Comparison of ENCODE assay signal across 8 cellular contexts in the genomic region with DNA sequence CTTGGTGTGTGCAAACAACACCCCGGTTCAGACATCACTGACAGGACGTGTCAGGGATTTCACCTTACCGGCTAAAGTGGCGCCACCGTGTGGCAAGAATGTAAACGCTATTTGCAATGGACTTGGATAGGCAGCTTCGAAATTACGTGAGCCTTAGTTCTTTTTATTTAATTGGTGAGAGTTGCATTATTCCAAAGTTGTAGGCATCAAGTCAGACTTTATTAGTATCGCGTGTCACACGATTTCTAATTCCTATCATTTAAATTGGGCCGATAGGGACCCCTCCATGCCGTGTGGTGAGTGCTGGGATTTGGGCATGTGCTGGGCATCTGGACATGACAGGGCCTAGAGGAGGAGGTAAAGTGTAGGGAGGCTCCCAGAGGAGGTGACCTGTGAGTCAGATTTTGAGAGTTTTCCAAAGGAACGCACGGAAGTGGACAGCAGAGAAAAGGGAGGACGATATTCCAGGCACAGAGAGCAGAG. TPM values are rescaled to one million over a fixed set of nuclear protein-coding genes. Genes with fewer than 3 reads are reported as not detected.
A peak's percentile ranks its signal among the peaks of the same experiment; 100 is the strongest.
DNase-seq lines count a peak whose midpoint lies in the region; ATAC-seq, FAIRE-seq and TF ChIP-seq lines count a peak whose summit lies in the region.

No MANE protein-coding gene starts in this region.

- CTCF ChIA-PET in Panc1 (lab: Charles Lee) = interaction anchor here (0.6 to 0.8 kb wide), 3 partner anchors 9 to 401 kb away, joined by 3 to 4 read pairs (median 3); no protein-coding TSS in a partner anchor

- peak overlapping the region; percentile 45; the same call in 1 of the 2 replicates for H3K27ac ChIP-seq in Panc1 (ENCODE audit: low read length)
- peak overlapping the region in 4 of 5 donors; percentile 70 to 82 (median 75) for H3K27ac ChIP-seq in stomach

- H3K36me3 ChIP-seq in Panc1 (ENCODE audit: control insufficient read depth, insufficient read depth, low read length) (no peaks in the 10 kb centered on the region), stomach (no peaks in the 10 kb centered on the region)

- H3K4me1 Mint-ChIP-seq in neural crest cell = no peaks in the 10 kb centered on the region

- no peak for TF ChIP-seq EP300 in stomach (IDR thresholded peaks at IDR 0.05)

- intact Hi-C loops in Panc1 (cut with micrococcal nuclease; ENCODE audit: unreplicated experiment) (loop anchor here (10.0 kb wide), 1 partner anchor 277 kb away; no protein-coding TSS in a partner anchor), stomach (cut with DNase I; ENCODE audit: low total_unique reads) (loop anchor here (10.0 kb wide), 1 partner anchor 267 kb away; no protein-coding TSS in a partner anchor)

- peaks cover 5% of the 10 kb centered on the region for H3K27me3 Mint-ChIP-seq in neural crest cell (ENCODE audit: low read depth)

- peak; percentile 92 for DNase-seq in DMS 273 (lab: John Stamatoyannopoulos, UW; ENCODE audit: unreplicated experiment)
- DNase-seq in HTR-8/SVneo (ENCODE audit: insufficient read length, low spot score) = peak; percentile 64
- no peak for DNase-seq in Panc1 (ENCODE audit: low read depth, low spot score)
- DNase-seq in activated T-cell treated with anti-CD3 and anti-CD28 coated beads, Interleukin-2, amount 50 U/mL, for 48 hours = peak; percentile 88 to 89
- DNase-seq in fibroblast of pulmonary artery (ENCODE audit: low read depth) = peak; percentile 89
- DNase-seq in neural crest cell (ENCODE audit: low read depth, low spot score) = peak; percentile 92
- DNase-seq in stomach = peak; percentile 90

- H3K4me3 Mint-ChIP-seq in neural crest cell = no peak overlapping the region

- FAIRE-seq in HTR-8/SVneo (lab: Jason Lieb, UNC) = peak; percentile 59

- H3K4me3 ChIP-seq in Panc1 (ENCODE audit: low read depth in 2 of 2, low read length in 2 of 2) (no peak overlapping the region), fibroblast of pulmonary artery (replicated peaks; ENCODE audit: low read depth, low read length) (no peak overlapping the region), stomach (no peak overlapping the region)

- BruUV-seq in Panc1 (replicated peaks; lab: Mats Ljungman, UMichigan) = no TSS peak

- H3K9me3 Mint-ChIP-seq in neural crest cell = no peaks in the 10 kb centered on the region

- H3K36me3 Mint-ChIP-seq in neural crest cell (ENCODE audit: low read depth) = no peaks in the 10 kb centered on the region

- H3K27me3 ChIP-seq in Panc1 (ENCODE audit: control insufficient read depth, insufficient read depth, low read length) = no peaks in the 10 kb centered on the region
- H3K27me3 ChIP-seq in stomach = no peaks in the 10 kb centered on the region

- H3K9me3 ChIP-seq in Panc1 (ENCODE audit: control insufficient read depth, insufficient read depth, low read depth, low read length) (no peaks in the 10 kb centered on the region), stomach (no peaks in the 10 kb centered on the region)

- 22 to 25% (median 24%) methylated on average over 16 of the region's 16 CpGs for WGBS in stomach, 5 donors

- H3K27ac Mint-ChIP-seq in neural crest cell (ENCODE audit: unreplicated experiment) = no peak overlapping the region

- TF ChIP-seq CTCF in Panc1 (IDR thresholded peaks at IDR 0.05) = peak; percentile 93
- peak; percentile 70 for TF ChIP-seq CTCF in fibroblast of pulmonary artery (IDR thresholded peaks at IDR 0.05; ENCODE audit: low read length, missing control alignments)
- peak; percentile 96 for TF ChIP-seq CTCF in neural crest cell (conservative IDR thresholded peaks at IDR 0.05)
- TF ChIP-seq CTCF in stomach (IDR thresholded peaks at IDR 0.05) = peak in 5 of 7 experiments; percentile 74 to 90 (median 83)

- no peak for TF ChIP-seq POLR2A in stomach (IDR thresholded peaks at IDR 0.05)

- in situ Hi-C loops in Panc1 (cut with HindIII; ENCODE audit: low pct_unique_long_range_greater_than_20kb, low sequenced_read_pairs) = no loop called here

- peak; percentile 79 for ATAC-seq in Panc1
- ATAC-seq in HG02763 (IDR thresholded peaks at IDR 0.05; ENCODE audit: unreplicated experiment) = no peak

- H3K4me1 ChIP-seq in Panc1 (ENCODE audit: control insufficient read depth, insufficient read depth, low read length) (no peaks in the 10 kb centered on the region), stomach (peaks cover 15 to 48% (median 31%) of the 10 kb centered on the region in 4 donors)

- POLR2A ChIA-PET in Panc1 (lab: Charles Lee) = no interaction called here

RNA-seq across cellular contexts. Expression of gene CPT2, which starts 14.5 kb away (rescaled TPM):
- total RNA-seq in Panc1 (2021; ENCODE audit: unreplicated experiment) (18.9 TPM), neural crest cell (22.9 and 24.7 TPM in 2 replicates), stomach (100 to 1,000 TPM in 1 of 5 donors, 10 to 100 TPM in 3, 1 to 10 TPM in 1; 2.3 to 221 (median 24.2) TPM)
- 18.8 TPM for polyA plus RNA-seq in Panc1 (2012; ENCODE audit: insufficient read length)
- 10 to 100 TPM; 12.3 to 30.5 (median 14.6) TPM for polyA plus RNA-seq in stomach

RNA-seq across cellular contexts. Expression of gene CZIB, which starts 38.3 kb away (rescaled TPM):
- 57.2 TPM for total RNA-seq in Panc1 (2021; ENCODE audit: unreplicated experiment)
- polyA plus RNA-seq in Panc1 (2012; ENCODE audit: insufficient read length) = 53.2 TPM
- 82.2 and 84.1 TPM in 2 replicates for total RNA-seq in neural crest cell
- 10 to 100 TPM; 31.6 to 52.7 (median 38.0) TPM for total RNA-seq in stomach
- polyA plus RNA-seq in stomach = 10 to 100 TPM; 60.8 to 78.8 (median 74.9) TPM

RNA-seq across cellular contexts. Expression of gene SLC1A7, which starts 39.7 kb away (rescaled TPM):
- total RNA-seq in Panc1 (2021; ENCODE audit: unreplicated experiment) (0.31 TPM), neural crest cell (not detected in 2 replicates), stomach (under 1 TPM in 2 of 5 donors, not detected in 3; 0.29 to 0.45 TPM)
- 0.67 TPM for polyA plus RNA-seq in Panc1 (2012; ENCODE audit: insufficient read length)
- polyA plus RNA-seq in stomach = under 1 TPM in 1 of 3 donors, not detected in 2; 0.08 TPM

RNA-seq across cellular contexts. Expression of gene MAGOH, which starts 56.2 kb away (rescaled TPM):
- 63.8 TPM for total RNA-seq in Panc1 (2021; ENCODE audit: unreplicated experiment)
- polyA plus RNA-seq in Panc1 (2012; ENCODE audit: insufficient read length) = 66.0 TPM
- 76.6 and 78.9 TPM in 2 replicates for total RNA-seq in neural crest cell
- total RNA-seq in stomach = 10 to 100 TPM in 3 of 5 donors, 1 to 10 TPM in 2; 2.9 to 58.3 (median 25.5) TPM
- 100 to 1,000 TPM in 1 of 3 donors, 10 to 100 TPM in 2; 73.3 to 105 (median 81.9) TPM for polyA plus RNA-seq in stomach
